ENCODE assay signal across 17 cellular contexts in genomic region chr16:73304008-73304814, GRCh38.
"Had no signal": no experiment of that assay in that cellular context is flagged by ENCODE, and none has a peak within 500 bp of the region (broad histone marks: within the 10 kb centered on the region; RNA-seq: fewer than 3 reads in every experiment).

No MANE protein-coding gene starts in this region.

- H3K4me1 Mint-ChIP-seq: activated CD8-positive, alpha-beta memory T cell treated with anti-CD3 and anti-CD28 coated beads, Interleukin-2, amount 10 ng/mL, durations not matched to agents 7 days and 5 days; memory B cell; stimulated activated effector memory CD8-positive, alpha-beta T cell treated with anti-CD3 and anti-CD28 coated beads, Interleukin-12 subunit alpha, Interleukin-12 subunit beta, amount 100 ng/mL, for 72 hours had no signal

- H3K27me3 Mint-ChIP-seq: activated CD8-positive, alpha-beta memory T cell treated with anti-CD3 and anti-CD28 coated beads, Interleukin-2, amount 10 ng/mL, durations not matched to agents 7 days and 5 days; activated naive CD8-positive, alpha-beta T cell; memory B cell had no signal

- ATAC-seq: activated CD8-positive, alpha-beta memory T cell treated with anti-CD3 and anti-CD28 coated beads, Interleukin-2, amount 10 ng/mL, durations not matched to agents 7 days and 5 days; activated T-cell treated with anti-CD3 and anti-CD28 coated beads, Interleukin-2, amount 50 U/mL, for 4 hours; heart left ventricle; left lung; stimulated activated effector memory CD8-positive, alpha-beta T cell treated with anti-CD3 and anti-CD28 coated beads, Interleukin-12 subunit alpha, Interleukin-12 subunit beta, amount 100 ng/mL, for 72 hours had no signal

- H3K36me3 ChIP-seq: brain microvascular endothelial cell, esophagus muscularis mucosa, heart left ventricle, left lung, neutrophil, tibial nerve had no signal

- H3K36me3 Mint-ChIP-seq: activated CD8-positive, alpha-beta memory T cell treated with anti-CD3 and anti-CD28 coated beads, Interleukin-2, amount 10 ng/mL, durations not matched to agents 7 days and 5 days; activated naive CD8-positive, alpha-beta T cell; memory B cell; stimulated activated effector memory CD8-positive, alpha-beta T cell treated with anti-CD3 and anti-CD28 coated beads, Interleukin-12 subunit alpha, Interleukin-12 subunit beta, amount 100 ng/mL, for 72 hours had no signal

- H3K4me1 ChIP-seq: esophagus muscularis mucosa, heart left ventricle, left lung, tibial nerve had no signal

- H3K27ac Mint-ChIP-seq: activated CD8-positive, alpha-beta memory T cell treated with anti-CD3 and anti-CD28 coated beads, Interleukin-2, amount 10 ng/mL, durations not matched to agents 7 days and 5 days; activated naive CD8-positive, alpha-beta T cell; memory B cell; stimulated activated effector memory CD8-positive, alpha-beta T cell treated with anti-CD3 and anti-CD28 coated beads, Interleukin-12 subunit alpha, Interleukin-12 subunit beta, amount 100 ng/mL, for 72 hours had no signal

- H3K4me3 ChIP-seq: dorsolateral prefrontal cortex, esophagus muscularis mucosa, heart left ventricle, left lung, tibial nerve had no signal

- DNase-seq: activated CD4-positive, alpha-beta T cell treated with anti-CD3 and anti-CD28 coated beads for 1 hour; activated CD4-positive, alpha-beta T cell treated with anti-CD3 and anti-CD28 coated beads, Interleukin-2, amount 50 U/mL, for 48 hours; activated CD8-positive, alpha-beta memory T cell treated with anti-CD3 and anti-CD28 coated beads, Interleukin-2, amount 10 ng/mL, durations not matched to agents 7 days and 5 days; activated gamma-delta T cell; activated T-cell treated with anti-CD3 and anti-CD28 coated beads, Interleukin-2, amount 50 U/mL, for 4 hours; amygdala; brain microvascular endothelial cell; dorsolateral prefrontal cortex; foreskin fibroblast; heart left ventricle; left lung had no signal

- H3K27ac ChIP-seq: brain microvascular endothelial cell, dorsolateral prefrontal cortex, esophagus muscularis mucosa, heart left ventricle, left lung, neutrophil, tibial nerve had no signal

- H3K27me3 ChIP-seq: brain microvascular endothelial cell, esophagus muscularis mucosa, neutrophil, tibial nerve had no signal

- H3K9me3 ChIP-seq: esophagus muscularis mucosa, heart left ventricle, left lung, neutrophil, tibial nerve had no signal

- H3K4me3 Mint-ChIP-seq: activated CD8-positive, alpha-beta memory T cell treated with anti-CD3 and anti-CD28 coated beads, Interleukin-2, amount 10 ng/mL, durations not matched to agents 7 days and 5 days; activated naive CD8-positive, alpha-beta T cell; activated T-cell treated with anti-CD3 and anti-CD28 coated beads, Interleukin-2, amount 50 U/mL, for 4 hours; memory B cell; stimulated activated effector memory CD8-positive, alpha-beta T cell treated with anti-CD3 and anti-CD28 coated beads, Interleukin-12 subunit alpha, Interleukin-12 subunit beta, amount 100 ng/mL, for 72 hours had no signal
